Comparison of ENCODE assay signal across 8 cellular contexts in genomic region chr6:146905313-146905712, GRCh38.
DNase-seq lines count a peak whose midpoint lies in the region; ATAC-seq and TF ChIP-seq lines count a peak whose summit lies in the region.

No MANE protein-coding gene starts in this region.

- CTCF ChIA-PET in RWPE1 (lab: Yijun Ruan, JAX), result no interaction called here

- DNase-seq in left ventricle myocardium inferior, result no peak
- DNase-seq in Right ventricle myocardium inferior (ENCODE audit: missing footprints), result no peak
- DNase-seq in RWPE1 (ENCODE audit: low spot score), result peak; percentile 18
- DNase-seq in fibroblast of villous mesenchyme (ENCODE audit: low read depth), result peak; percentile 62
- DNase-seq in coronary artery (ENCODE audit: low spot score), result no peak
- no peak for DNase-seq in stimulated activated CD8-positive, alpha-beta memory T cell treated with anti-CD3 and anti-CD28 coated beads, Interleukin-4, amount 100 ng/mL, for 48 hours

- H3K27me3 ChIP-seq in left ventricle myocardium inferior (ENCODE audit: low read depth) (no peaks in the 10 kb centered on the region), gastroesophageal sphincter (no peaks in the 10 kb centered on the region)

- no peak for ATAC-seq in Right ventricle myocardium inferior
- ATAC-seq in GM21529 (IDR thresholded peaks at IDR 0.05; ENCODE audit: unreplicated experiment), result no peak
- no peak for ATAC-seq in gastroesophageal sphincter

- H3K4me1 ChIP-seq in left ventricle myocardium inferior (peaks cover 16% of the 10 kb centered on the region), gastroesophageal sphincter (peaks cover 0 to 16% (median 4%) of the 10 kb centered on the region in 3 donors)

- H3K36me3 ChIP-seq in left ventricle myocardium inferior (no peaks in the 10 kb centered on the region), gastroesophageal sphincter (no peaks in the 10 kb centered on the region)

- intact Hi-C loops in left ventricle myocardium inferior (cut with micrococcal nuclease) (no loop called here), Right ventricle myocardium inferior (cut with DNase I) (no loop called here)

- H3K27ac ChIP-seq in left ventricle myocardium inferior (replicated peaks) (peak overlapping the region; percentile 17), RWPE1 (peak overlapping the region; percentile 58), coronary artery (no peak overlapping the region), gastroesophageal sphincter (no peak overlapping the region)

- no peak overlapping the region for H3K4me3 ChIP-seq in left ventricle myocardium inferior
- no peak overlapping the region for H3K4me3 ChIP-seq in fibroblast of villous mesenchyme (ENCODE audit: low read depth, low read length)
- H3K4me3 ChIP-seq in coronary artery, result no peak overlapping the region
- no peak overlapping the region for H3K4me3 ChIP-seq in gastroesophageal sphincter

- TF ChIP-seq CTCF in left ventricle myocardium inferior (IDR thresholded peaks at IDR 0.05; ENCODE audit: borderline replicate concordance) (no peak), RWPE1 (conservative IDR thresholded peaks at IDR 0.05; ENCODE audit: low read depth) (no peak), fibroblast of villous mesenchyme (IDR thresholded peaks at IDR 0.05; ENCODE audit: insufficient read depth, low read depth, low read length) (no peak), coronary artery (IDR thresholded peaks at IDR 0.05) (no peak), gastroesophageal sphincter (IDR thresholded peaks at IDR 0.05) (no peak)

- no peak for TF ChIP-seq POLR2A in gastroesophageal sphincter (IDR thresholded peaks at IDR 0.05)

- POLR2A ChIA-PET in RWPE1 (lab: Yijun Ruan, JAX; ENCODE audit: low non-redundant PET), result no interaction called here

- H3K9me3 ChIP-seq in left ventricle myocardium inferior (replicated peaks), result no peaks in the 10 kb centered on the region
- H3K9me3 ChIP-seq in gastroesophageal sphincter, result no peaks in the 10 kb centered on the region

- no peak for TF ChIP-seq EP300 in gastroesophageal sphincter (IDR thresholded peaks at IDR 0.05)

Comparison
In these comparisons a context has a peak if more than half of its experiments do, and no peak if none do; other contexts are left out.
1. DNase-seq: peak in RWPE1 (single experiment) and fibroblast of villous mesenchyme (single experiment); none in left ventricle myocardium inferior (single experiment), Right ventricle myocardium inferior (single experiment), coronary artery (single experiment) and stimulated activated CD8-positive, alpha-beta memory T cell treated with anti-CD3 and anti-CD28 coated beads, Interleukin-4, amount 100 ng/mL, for 48 hours (single experiment).
2. H3K27ac ChIP-seq: peak in left ventricle myocardium inferior (single experiment) and RWPE1 (single experiment); none in coronary artery (0 of 2) and gastroesophageal sphincter (0 of 4).